In genomic region chr18:47758000-47758399, GRCh38 we compare ENCODE assay signal across 11 cellular contexts.
DNase-seq lines count a peak whose midpoint lies in the region; ATAC-seq, FAIRE-seq and TF ChIP-seq lines count a peak whose summit lies in the region.
"Had no signal": no experiment of that assay in that cellular context is flagged by ENCODE, and none has a peak within 500 bp of the region (broad histone marks: within the 10 kb centered on the region; RNA-seq: fewer than 3 reads in every experiment).

No MANE protein-coding gene starts in this region.

- H2AFZ ChIP-seq in GM23338, result no peak overlapping the region

- H3K4me3 Mint-ChIP-seq in CD4-positive, alpha-beta T cell, result no peak overlapping the region
- H3K4me3 Mint-ChIP-seq in GM23338, result no peak overlapping the region
- H3K4me3 Mint-ChIP-seq: activated T-cell treated with anti-CD3 and anti-CD28 coated beads, Interleukin-2, amount 50 U/mL, for 72 hours; T-helper 2 cell treated with Interferon-gamma antibody and Interleukin-4, amounts not matched to agents 5 μg/mL and 100 μg/mL, for 36 hours had no signal

- peaks cover 52% of the 10 kb centered on the region for H3K27me3 Mint-ChIP-seq in CD4-positive, alpha-beta T cell
- peaks cover 12% of the 10 kb centered on the region for H3K27me3 Mint-ChIP-seq in GM23338 (ENCODE audit: insufficient read depth, low read depth, poor library complexity)

- CTCF ChIA-PET in CD4-positive, alpha-beta T cell (lab: Charles Lee), result no interaction called here

- DNase-seq in CD4-positive, alpha-beta T cell, result no peak
- peak; percentile 65 for DNase-seq in GM23338 (ENCODE audit: low spot score)
- no peak for DNase-seq in right lobe of liver
- no peak for DNase-seq in HTR-8/SVneo (ENCODE audit: insufficient read length, low spot score)
- DNase-seq in NCI-H2107 (lab: John Stamatoyannopoulos, UW), result no peak
- no peak for DNase-seq in lower leg skin (ENCODE audit: low spot score in 2 of 2)
- DNase-seq: activated T-cell treated with anti-CD3 and anti-CD28 coated beads, Interleukin-2, amount 50 U/mL, for 72 hours; NCI-H1436 treated with DMSO at 0.1 percent for 48 hours had no signal

- no peaks in the 10 kb centered on the region for H3K9me3 Mint-ChIP-seq in CD4-positive, alpha-beta T cell
- H3K9me3 Mint-ChIP-seq in GM23338, result peaks cover 8% of the 10 kb centered on the region; the same call in 1 of the 3 replicates
- H3K9me3 Mint-ChIP-seq: T-helper 2 cell treated with Interferon-gamma antibody and Interleukin-4, amounts not matched to agents 5 μg/mL and 100 μg/mL, for 36 hours had no signal

- no peaks in the 10 kb centered on the region for H3K36me3 Mint-ChIP-seq in CD4-positive, alpha-beta T cell (ENCODE audit: low read depth)
- no peaks in the 10 kb centered on the region for H3K36me3 Mint-ChIP-seq in GM23338 (ENCODE audit: low read depth)

- H3K36me3 ChIP-seq in GM23338 (ENCODE audit: insufficient read depth), result no peaks in the 10 kb centered on the region
- H3K36me3 ChIP-seq in right lobe of liver, result no peaks in the 10 kb centered on the region

- peak; percentile 13 for FAIRE-seq in TTC549 (lab: Jason Lieb, UNC)
- FAIRE-seq in HTR-8/SVneo (lab: Jason Lieb, UNC), result no peak
- FAIRE-seq: islet of Langerhans had no signal

- TF ChIP-seq CTCF in CD4-positive, alpha-beta T cell (IDR thresholded peaks at IDR 0.05), result peak; percentile 17
- TF ChIP-seq CTCF in GM23338 (conservative IDR thresholded peaks at IDR 0.05; ENCODE audit: low read depth in 2 of 2), result peak; percentile 44 to 67
- TF ChIP-seq CTCF in right lobe of liver (IDR thresholded peaks at IDR 0.05), result peak in 3 of 4 donors; percentile 35 to 40 (median 39)
- TF ChIP-seq CTCF in lower leg skin (IDR thresholded peaks at IDR 0.05), result no peak

- H4K20me1 ChIP-seq in GM23338 (replicated peaks; ENCODE audit: insufficient read depth), result no peaks in the 10 kb centered on the region

- no peak overlapping the region for H3K27ac Mint-ChIP-seq in CD4-positive, alpha-beta T cell
- H3K27ac Mint-ChIP-seq in GM23338, result no peak overlapping the region
- H3K27ac Mint-ChIP-seq: activated T-cell treated with anti-CD3 and anti-CD28 coated beads, Interleukin-2, amount 50 U/mL, for 72 hours; T-helper 2 cell treated with Interferon-gamma antibody and Interleukin-4, amounts not matched to agents 5 μg/mL and 100 μg/mL, for 36 hours had no signal

- no peak overlapping the region for H3K4me2 ChIP-seq in GM23338

- no peaks in the 10 kb centered on the region for H3F3A ChIP-seq in GM23338 (replicated peaks; ENCODE audit: low read depth)

- no peaks in the 10 kb centered on the region for H3K4me1 ChIP-seq in GM23338 (ENCODE audit: insufficient read depth)
- no peaks in the 10 kb centered on the region for H3K4me1 ChIP-seq in right lobe of liver

- H3K79me2 ChIP-seq in GM23338 (replicated peaks; ENCODE audit: insufficient read depth), result no peaks in the 10 kb centered on the region

- H3K27ac ChIP-seq in CD4-positive, alpha-beta T cell (ENCODE audit: low read depth, low read length), result no peak overlapping the region
- H3K27ac ChIP-seq in GM23338 (ENCODE audit: low read depth), result no peak overlapping the region
- H3K27ac ChIP-seq in right lobe of liver, result no peak overlapping the region

- POLR2A ChIA-PET in CD4-positive, alpha-beta T cell (lab: Charles Lee), result no interaction called here

- no peaks in the 10 kb centered on the region for H3K9me2 ChIP-seq in GM23338 (ENCODE audit: insufficient read depth)

- peaks cover 6% of the 10 kb centered on the region for H3K27me3 ChIP-seq in CD4-positive, alpha-beta T cell (ENCODE audit: control insufficient read depth, insufficient read depth, low read length)
- no peaks in the 10 kb centered on the region for H3K27me3 ChIP-seq in GM23338 (ENCODE audit: insufficient read depth)
- H3K27me3 ChIP-seq in right lobe of liver, result no peaks in the 10 kb centered on the region

- no peaks in the 10 kb centered on the region for H3K4me1 Mint-ChIP-seq in CD4-positive, alpha-beta T cell (ENCODE audit: low read depth)
- peaks cover 7% of the 10 kb centered on the region; the same call in 2 of the 3 replicates for H3K4me1 Mint-ChIP-seq in GM23338

- WGBS in right lobe of liver (ENCODE audit: insufficient coverage, low coverage, low lambda C conversion rate, missing lambda C conversion rate), result 47% methylated on average over 2 of the region's 2 CpGs
- 56 to 69% methylated on average over 2 of the region's 2 CpGs for WGBS in lower leg skin, 2 donors

- no peaks in the 10 kb centered on the region for H3K9me3 ChIP-seq in CD4-positive, alpha-beta T cell (ENCODE audit: control insufficient read depth, low read length)
- peaks cover 0 to 9% (median 0%) of the 10 kb centered on the region in 4 donors for H3K9me3 ChIP-seq in right lobe of liver

- intact Hi-C loops in CD4-positive, alpha-beta T cell (cut with DNase I, micrococcal nuclease), result loop anchor here in 1 of 2 experiments (10.0 kb wide), 1 partner anchor 57 kb away; no protein-coding TSS in a partner anchor
- intact Hi-C loops in right lobe of liver (cut with DNase I), result loop anchor here in 1 of 2 donors (10.0 kb wide), 2 partner anchors 533 to 653 kb away; no protein-coding TSS in a partner anchor
- intact Hi-C loops in lower leg skin (cut with DNase I; ENCODE audit: low total_unique reads), result no loop called here

- H3K4me3 ChIP-seq in GM23338, result no peak overlapping the region
- no peak overlapping the region for H3K4me3 ChIP-seq in right lobe of liver
- no peak overlapping the region for H3K4me3 ChIP-seq in lower leg skin (ENCODE audit: low read depth, poor library complexity, severe bottlenecking)

- no peak for ATAC-seq in CD4-positive, alpha-beta T cell (ENCODE audit: poor library complexity)
- ATAC-seq in GM23338, result no peak
- ATAC-seq in right lobe of liver, result no peak
- ATAC-seq: activated T-cell treated with anti-CD3 and anti-CD28 coated beads, Interleukin-2, amount 50 U/mL, for 72 hours had no signal

- TF ChIP-seq POLR2A in right lobe of liver (IDR thresholded peaks at IDR 0.05), result no peak
- TF ChIP-seq POLR2A in lower leg skin (IDR thresholded peaks at IDR 0.05), result no peak

TF ChIP-seq in GM23338, 12 proteins besides CTCF, POLR2A, EP300 and RAD21 (continues in another document):
- no peak for TF ChIP-seq NANOG (IDR thresholded peaks at IDR 0.05; ENCODE audit: borderline replicate concordance)
- TF ChIP-seq CREB1 (CRISPR knock-in tag; IDR thresholded peaks at IDR 0.05; ENCODE audit: low read depth), result no peak
- no peak for TF ChIP-seq ZNF114 (CRISPR knock-in tag; IDR thresholded peaks at IDR 0.05)
- no peak for TF ChIP-seq REST (IDR thresholded peaks at IDR 0.05; ENCODE audit: unreplicated experiment)
- no peak for TF ChIP-seq ETS1 (IDR thresholded peaks at IDR 0.05)

Comparison
In these comparisons a context has a peak if more than half of its experiments do, and no peak if none do; other contexts are left out.
1. CTCF ChIP-seq: peak in CD4-positive, alpha-beta T cell (single experiment), GM23338 (2 of 2) and right lobe of liver (3 of 4); none in lower leg skin (0 of 3).